ENCODE assay signal across 15 cellular contexts in the genomic region with DNA sequence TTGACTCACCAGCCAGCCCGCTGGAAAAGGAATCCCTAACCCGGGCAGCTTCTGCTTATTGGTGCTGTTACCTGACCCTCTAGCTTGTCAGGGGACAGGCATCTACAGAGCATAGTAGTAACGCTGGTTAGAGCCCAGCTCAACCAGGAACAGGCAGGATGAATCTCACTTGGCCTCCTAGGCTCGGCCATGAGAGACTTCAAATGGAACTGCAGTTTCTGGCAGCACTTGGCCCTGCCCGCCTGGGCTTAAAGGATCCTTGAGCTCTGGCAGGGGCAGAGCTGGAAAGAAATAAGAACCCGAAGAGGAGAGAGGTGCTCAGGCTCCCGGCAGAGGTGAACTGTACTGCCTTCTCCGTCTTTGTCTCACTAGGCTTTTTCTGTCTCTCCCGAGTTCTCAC. TPM values are rescaled to one million over a fixed set of nuclear protein-coding genes. Genes with fewer than 3 reads are reported as not detected.
DNase-seq lines count a peak whose midpoint lies in the region; ATAC-seq and TF ChIP-seq lines count a peak whose summit lies in the region.
"Had no signal": no experiment of that assay in that cellular context is flagged by ENCODE, and none has a peak within 500 bp of the region (broad histone marks: within the 10 kb centered on the region; RNA-seq: fewer than 3 reads in every experiment).

No MANE protein-coding gene starts in this region.

- POLR2A ChIA-PET in activated naive CD8-positive, alpha-beta T cell treated with anti-CD3 and anti-CD28 coated beads, Interleukin-2, amount 10 ng/mL, durations not matched to agents 7 days and 5 days (lab: Charles Lee): no interaction called here

- no peak overlapping the region for H3K27ac ChIP-seq in HUES48 (ENCODE audit: low read depth, low read length)
- peak overlapping the region; percentile 80 for H3K27ac ChIP-seq in neural progenitor cell
- H3K27ac ChIP-seq: HL-60, prostate gland had no signal

- no peaks in the 10 kb centered on the region for H3K36me3 Mint-ChIP-seq in activated CD4-positive, alpha-beta T cell treated with anti-CD3 and anti-CD28 coated beads, Interleukin-2, amount 10 ng/mL, durations not matched to agents 24 days and 14 days (ENCODE audit: low read depth)
- H3K36me3 Mint-ChIP-seq in activated naive CD8-positive, alpha-beta T cell treated with anti-CD3 and anti-CD28 coated beads, Interleukin-2, amount 10 ng/mL, durations not matched to agents 7 days and 5 days: peaks cover 3% of the 10 kb centered on the region
- no peaks in the 10 kb centered on the region for H3K36me3 Mint-ChIP-seq in neural progenitor cell
- H3K36me3 Mint-ChIP-seq: type B pancreatic cell had no signal

- no peak overlapping the region for H2AFZ ChIP-seq in neural progenitor cell (replicated peaks)

- H3K27me3 Mint-ChIP-seq in activated CD4-positive, alpha-beta T cell treated with anti-CD3 and anti-CD28 coated beads, Interleukin-2, amount 10 ng/mL, durations not matched to agents 24 days and 14 days: peaks cover 80% of the 10 kb centered on the region
- H3K27me3 Mint-ChIP-seq in activated naive CD8-positive, alpha-beta T cell treated with anti-CD3 and anti-CD28 coated beads, Interleukin-2, amount 10 ng/mL, durations not matched to agents 7 days and 5 days: peaks cover 89% of the 10 kb centered on the region
- H3K27me3 Mint-ChIP-seq in neural progenitor cell (ENCODE audit: insufficient read depth, low read depth): peaks cover 83% of the 10 kb centered on the region

- H3K4me1 Mint-ChIP-seq in activated CD4-positive, alpha-beta T cell treated with anti-CD3 and anti-CD28 coated beads, Interleukin-2, amount 10 ng/mL, durations not matched to agents 24 days and 14 days: peaks cover 7% of the 10 kb centered on the region
- peaks cover 13% of the 10 kb centered on the region for H3K4me1 Mint-ChIP-seq in activated naive CD8-positive, alpha-beta T cell treated with anti-CD3 and anti-CD28 coated beads, Interleukin-2, amount 10 ng/mL, durations not matched to agents 7 days and 5 days
- H3K4me1 Mint-ChIP-seq in neural progenitor cell: peaks cover 52% of the 10 kb centered on the region

- H3K36me3 ChIP-seq in HUES48 (ENCODE audit: control insufficient read depth, insufficient read depth, low read length) (no peaks in the 10 kb centered on the region), neural progenitor cell (no peaks in the 10 kb centered on the region)
- H3K36me3 ChIP-seq: prostate gland had no signal

- peaks cover 54% of the 10 kb centered on the region for H3K4me1 ChIP-seq in HUES48 (ENCODE audit: control insufficient read depth, insufficient read depth, low read length)
- H3K4me1 ChIP-seq in neural progenitor cell: peaks cover 42% of the 10 kb centered on the region
- H3K4me1 ChIP-seq: prostate gland had no signal

- peaks cover 100% of the 10 kb centered on the region for H3K79me2 ChIP-seq in neural progenitor cell (ENCODE audit: low read depth)

- no peaks in the 10 kb centered on the region for H3K9me3 ChIP-seq in HUES48 (ENCODE audit: control insufficient read depth, insufficient read depth, low read length)
- H3K9me3 ChIP-seq in neural progenitor cell (ENCODE audit: low read depth): no peaks in the 10 kb centered on the region
- H3K9me3 ChIP-seq: prostate gland had no signal

- peaks cover 75% of the 10 kb centered on the region for H3F3A ChIP-seq in neural progenitor cell (ENCODE audit: low read depth)

- no peak overlapping the region for H3K9ac ChIP-seq in HUES48 (ENCODE audit: low read depth, low read length)
- peak overlapping the region; percentile 28 for H3K9ac ChIP-seq in neural progenitor cell

- H3K4me3 Mint-ChIP-seq in activated CD4-positive, alpha-beta T cell treated with anti-CD3 and anti-CD28 coated beads, Interleukin-2, amount 10 ng/mL, durations not matched to agents 24 days and 14 days: peak overlapping the region; percentile 60
- peak overlapping the region; percentile 43 for H3K4me3 Mint-ChIP-seq in activated naive CD8-positive, alpha-beta T cell treated with anti-CD3 and anti-CD28 coated beads, Interleukin-2, amount 10 ng/mL, durations not matched to agents 7 days and 5 days
- H3K4me3 Mint-ChIP-seq in neural progenitor cell: peak overlapping the region; percentile 93
- H3K4me3 Mint-ChIP-seq: type B pancreatic cell had no signal

- peaks cover 5% of the 10 kb centered on the region for H3K9me3 Mint-ChIP-seq in activated CD4-positive, alpha-beta T cell treated with anti-CD3 and anti-CD28 coated beads, Interleukin-2, amount 10 ng/mL, durations not matched to agents 24 days and 14 days
- H3K9me3 Mint-ChIP-seq in activated naive CD8-positive, alpha-beta T cell treated with anti-CD3 and anti-CD28 coated beads, Interleukin-2, amount 10 ng/mL, durations not matched to agents 7 days and 5 days: no peaks in the 10 kb centered on the region
- peaks cover 3% of the 10 kb centered on the region for H3K9me3 Mint-ChIP-seq in neural progenitor cell
- H3K9me3 Mint-ChIP-seq: type B pancreatic cell had no signal

- no peak overlapping the region for H3K27ac Mint-ChIP-seq in activated CD4-positive, alpha-beta T cell treated with anti-CD3 and anti-CD28 coated beads, Interleukin-2, amount 10 ng/mL, durations not matched to agents 24 days and 14 days
- no peak overlapping the region for H3K27ac Mint-ChIP-seq in activated naive CD8-positive, alpha-beta T cell treated with anti-CD3 and anti-CD28 coated beads, Interleukin-2, amount 10 ng/mL, durations not matched to agents 7 days and 5 days
- no peak overlapping the region for H3K27ac Mint-ChIP-seq in neural progenitor cell
- H3K27ac Mint-ChIP-seq: type B pancreatic cell had no signal

- no peak for ATAC-seq in activated naive CD8-positive, alpha-beta T cell treated with anti-CD3 and anti-CD28 coated beads, Interleukin-2, amount 10 ng/mL, durations not matched to agents 7 days and 5 days (ENCODE audit: low read depth)
- no peak for ATAC-seq in GM21367 (IDR thresholded peaks at IDR 0.05; ENCODE audit: unreplicated experiment)

- peaks cover 99% of the 10 kb centered on the region for H4K20me1 ChIP-seq in neural progenitor cell (ENCODE audit: low read depth)

- peak overlapping the region; percentile 99 for H3K4me2 ChIP-seq in neural progenitor cell

- H3K27me3 ChIP-seq in HUES48 (ENCODE audit: control insufficient read depth, insufficient read depth, low read length): peaks cover 97% of the 10 kb centered on the region
- no peaks in the 10 kb centered on the region for H3K27me3 ChIP-seq in neural progenitor cell

- peak overlapping the region; percentile 64; the same call in 1 of the 2 replicates for H3K4me3 ChIP-seq in HUES48 (ENCODE audit: low read depth, low read length)
- peak overlapping the region; percentile 95 for H3K4me3 ChIP-seq in neural progenitor cell
- H3K4me3 ChIP-seq: prostate gland had no signal

- no peak for TF ChIP-seq CTCF in neural progenitor cell (IDR thresholded peaks at IDR 0.05)

- intact Hi-C loops in activated CD4-positive, alpha-beta T cell treated with anti-CD3 and anti-CD28 coated beads, Interleukin-2, amount 10 ng/mL, durations not matched to agents 24 days and 14 days (cut with micrococcal nuclease): loop anchor here (5.0 kb wide), 2 partner anchors 973 to 1208 kb away; a partner anchor contains a TSS
- intact Hi-C loops in head of caudate nucleus (cut with DNase I): no loop called here

- DNase-seq in activated CD4-positive, alpha-beta T cell treated with anti-CD3 and anti-CD28 coated beads, Interleukin-2, amount 10 ng/mL, durations not matched to agents 24 days and 14 days: no peak
- DNase-seq in activated CD4-positive, alpha-beta T cell treated with anti-CD3 and anti-CD28 coated beads, Interleukin-2, amount 50 U/mL, for 1 hour: no peak
- DNase-seq in activated naive CD8-positive, alpha-beta T cell treated with anti-CD3 and anti-CD28 coated beads, Interleukin-2, amount 10 ng/mL, durations not matched to agents 7 days and 5 days: no peak
- peak; percentile 72 for DNase-seq in neural progenitor cell (ENCODE audit: low spot score)
- no peak for DNase-seq in EL
- DNase-seq in head of caudate nucleus: no peak
- DNase-seq: activated gamma-delta T cell; DND-41; NCI-H2171 treated with DMSO at 0.1 percent for 48 hours; stimulated activated CD4-positive, alpha-beta T cell treated with anti-CD3 and anti-CD28 coated beads, Interleukin-15, amount 100 ng/mL, for 24 hours had no signal

RNA-seq across cellular contexts. Expression of a gene that starts 2.3 kb away (rescaled TPM):
- not detected in 2 replicates for total RNA-seq in activated CD4-positive, alpha-beta T cell treated with anti-CD3 and anti-CD28 coated beads, Interleukin-2, amount 10 ng/mL, durations not matched to agents 24 days and 14 days
- total RNA-seq in activated naive CD8-positive, alpha-beta T cell treated with anti-CD3 and anti-CD28 coated beads, Interleukin-2, amount 10 ng/mL, durations not matched to agents 7 days and 5 days: not detected
- 48.4 and 98.7 TPM in 2 replicates for total RNA-seq in neural progenitor cell (ENCODE audit: low replicate concordance)
- total RNA-seq: prostate gland had no signal

RNA-seq across cellular contexts. Expression of a gene that starts 51.8 kb away (rescaled TPM):
- 0.61 and 0.78 TPM in 2 replicates for total RNA-seq in activated CD4-positive, alpha-beta T cell treated with anti-CD3 and anti-CD28 coated beads, Interleukin-2, amount 10 ng/mL, durations not matched to agents 24 days and 14 days
- total RNA-seq in activated naive CD8-positive, alpha-beta T cell treated with anti-CD3 and anti-CD28 coated beads, Interleukin-2, amount 10 ng/mL, durations not matched to agents 7 days and 5 days: 1 to 10 TPM in 1 of 2 experiments, under 1 TPM in 1; 0.85 to 1.2 TPM
- total RNA-seq in neural progenitor cell (ENCODE audit: low replicate concordance): 3.1 and 3.5 TPM in 2 replicates

Comparison
In these comparisons a context has a peak if more than half of its experiments do, and no peak if none do; other contexts are left out.
1. H3K4me3 Mint-ChIP-seq: peak in every context shown above with its lines; median percentile 93 in neural progenitor cell; 60 in activated CD4-positive, alpha-beta T cell treated with anti-CD3 and anti-CD28 coated beads, Interleukin-2, amount 10 ng/mL, durations not matched to agents 24 days and 14 days; 43 in activated naive CD8-positive, alpha-beta T cell treated with anti-CD3 and anti-CD28 coated beads, Interleukin-2, amount 10 ng/mL, durations not matched to agents 7 days and 5 days.
2. RNA of a gene that starts 2.3 kb away (total RNA-seq): 48.4 to 98.7 TPM in neural progenitor cell; not detected in activated CD4-positive, alpha-beta T cell treated with anti-CD3 and anti-CD28 coated beads, Interleukin-2, amount 10 ng/mL, durations not matched to agents 24 days and 14 days and not detected in activated naive CD8-positive, alpha-beta T cell treated with anti-CD3 and anti-CD28 coated beads, Interleukin-2, amount 10 ng/mL, durations not matched to agents 7 days and 5 days; every median in the first group is over 10 times any median in the second.